Comparison of ENCODE assay signal across 1 cellular context in genomic region chr22:24465566-24465965, GRCh38.
A peak's percentile ranks its signal among the peaks of the same experiment; 100 is the strongest.
TF ChIP-seq lines count a peak whose summit lies in the region.

No MANE protein-coding gene starts in this region.

TF ChIP-seq in K562, 482 proteins besides CTCF, POLR2A, EP300 and RAD21 (continued from another document):
- no peak for TF ChIP-seq MEIS2 (IDR thresholded peaks at IDR 0.05; ENCODE audit: partially characterized antibody)
- peak; percentile 51; the same call in 1 of the 2 replicates for TF ChIP-seq MEF2D (tag; conservative IDR thresholded peaks at IDR 0.05; ENCODE audit: low read depth)
- no peak for TF ChIP-seq E2F1 (CRISPR knock-in tag; IDR thresholded peaks at IDR 0.05)
- no peak for TF ChIP-seq HSF4 (CRISPR knock-in tag; IDR thresholded peaks at IDR 0.05; ENCODE audit: borderline replicate concordance)
- no peak for TF ChIP-seq ZNF316 (IDR thresholded peaks at IDR 0.05)
- TF ChIP-seq ZNF696 (CRISPR knock-in tag; conservative IDR thresholded peaks at IDR 0.05), result no peak
- no peak for TF ChIP-seq CEBPB (tag; IDR thresholded peaks at IDR 0.05)
- no peak for TF ChIP-seq NR2C1 (IDR thresholded peaks at IDR 0.05)
- 0 out of 2 replicates have a peak, but pooled peaks have one; percentile 30 for TF ChIP-seq NR2C1 (tag; IDR thresholded peaks at IDR 0.05)
- no peak for TF ChIP-seq ZNF318 (IDR thresholded peaks at IDR 0.05; ENCODE audit: borderline replicate concordance in 1 of 2, low read depth in 1 of 2)
- TF ChIP-seq PRDM10 (IDR thresholded peaks at IDR 0.05; ENCODE audit: partially characterized antibody), result no peak
- TF ChIP-seq CHD2 (IDR thresholded peaks at IDR 0.05; ENCODE audit: low read depth, low read length), result no peak
- no peak for TF ChIP-seq ZNF3 (CRISPR knock-in tag; IDR thresholded peaks at IDR 0.05)
- no peak for TF ChIP-seq FOS (IDR thresholded peaks at IDR 0.05; ENCODE audit: extremely low read depth, insufficient read length)
- no peak for TF ChIP-seq FOXJ2 (tag; IDR thresholded peaks at IDR 0.05)
- peak; percentile 59 for TF ChIP-seq ZNF395 (CRISPR knock-in tag; IDR thresholded peaks at IDR 0.05)
- peak; percentile 85 for TF ChIP-seq SOX6 (IDR thresholded peaks at IDR 0.05)
- TF ChIP-seq RREB1 (CRISPR knock-in tag; IDR thresholded peaks at IDR 0.05), result no peak
- TF ChIP-seq NR2C2 (CRISPR knock-in tag; IDR thresholded peaks at IDR 0.05), result no peak
- TF ChIP-seq NR2C2 (tag; IDR thresholded peaks at IDR 0.05), result peak; percentile 37; the same call in 1 of the 2 replicates
- peak; percentile 71 for TF ChIP-seq ZNF766 (CRISPR knock-in tag; conservative IDR thresholded peaks at IDR 0.05)
- no peak for TF ChIP-seq RBM39 (optimal IDR thresholded peaks at IDR 0.05; ENCODE audit: low read depth, low read length)
- TF ChIP-seq EP400 (IDR thresholded peaks at IDR 0.05), result peak; percentile 53
- TF ChIP-seq NFRKB (IDR thresholded peaks at IDR 0.05; ENCODE audit: low read depth), result no peak
- no peak for TF ChIP-seq ETV1 (tag; conservative IDR thresholded peaks at IDR 0.05; ENCODE audit: low read depth)
- no peak for TF ChIP-seq IFI16 (CRISPR knock-in tag; IDR thresholded peaks at IDR 0.05)
- TF ChIP-seq ZBTB1 (CRISPR knock-in tag; IDR thresholded peaks at IDR 0.05; ENCODE audit: borderline replicate concordance, low read depth), result no peak
- no peak for TF ChIP-seq ATF1 (CRISPR knock-in tag; IDR thresholded peaks at IDR 0.05)
- 0 out of 2 replicates have a peak, but pooled peaks have one; percentile 8 for TF ChIP-seq ATF1 (tag; IDR thresholded peaks at IDR 0.05)
- no peak for TF ChIP-seq SMARCB1 (IDR thresholded peaks at IDR 0.05; ENCODE audit: insufficient read length, low read depth)
- peak; percentile 92 for TF ChIP-seq FOSL1 (tag; conservative IDR thresholded peaks at IDR 0.05)
- no peak for TF ChIP-seq ZFP36 (IDR thresholded peaks at IDR 0.05; ENCODE audit: low read depth, low read length, partially characterized antibody)
- TF ChIP-seq TEAD1 (CRISPR knock-in tag; IDR thresholded peaks at IDR 0.05), result peak in 1 of 2 experiments; percentile 41; a peak in 1 of 4 replicates
- no peak for TF ChIP-seq MCM5 (IDR thresholded peaks at IDR 0.05; ENCODE audit: low read depth)
- TF ChIP-seq ATF3 (IDR thresholded peaks at IDR 0.05), result peak; percentile 56; the same call in 1 of the 2 replicates
- TF ChIP-seq ATF3 (CRISPR knock-in tag; conservative IDR thresholded peaks at IDR 0.05), result no peak
- no peak for TF ChIP-seq MYBL2 (IDR thresholded peaks at IDR 0.05; ENCODE audit: low read depth)
- TF ChIP-seq MYBL2 (CRISPR knock-in tag; IDR thresholded peaks at IDR 0.05; ENCODE audit: borderline replicate concordance), result no peak
- TF ChIP-seq CTBP1 (IDR thresholded peaks at IDR 0.05; ENCODE audit: borderline replicate concordance), result 0 out of 2 replicates have a peak, but pooled peaks have one; percentile 30
- no peak for TF ChIP-seq SMC3 (conservative IDR thresholded peaks at IDR 0.05; ENCODE audit: insufficient read depth, low read depth, low read length)
TF ChIP-seq in K562: peak in this region for 32.
